8 cellular contexts compared by ENCODE assay signal in the genomic region with DNA sequence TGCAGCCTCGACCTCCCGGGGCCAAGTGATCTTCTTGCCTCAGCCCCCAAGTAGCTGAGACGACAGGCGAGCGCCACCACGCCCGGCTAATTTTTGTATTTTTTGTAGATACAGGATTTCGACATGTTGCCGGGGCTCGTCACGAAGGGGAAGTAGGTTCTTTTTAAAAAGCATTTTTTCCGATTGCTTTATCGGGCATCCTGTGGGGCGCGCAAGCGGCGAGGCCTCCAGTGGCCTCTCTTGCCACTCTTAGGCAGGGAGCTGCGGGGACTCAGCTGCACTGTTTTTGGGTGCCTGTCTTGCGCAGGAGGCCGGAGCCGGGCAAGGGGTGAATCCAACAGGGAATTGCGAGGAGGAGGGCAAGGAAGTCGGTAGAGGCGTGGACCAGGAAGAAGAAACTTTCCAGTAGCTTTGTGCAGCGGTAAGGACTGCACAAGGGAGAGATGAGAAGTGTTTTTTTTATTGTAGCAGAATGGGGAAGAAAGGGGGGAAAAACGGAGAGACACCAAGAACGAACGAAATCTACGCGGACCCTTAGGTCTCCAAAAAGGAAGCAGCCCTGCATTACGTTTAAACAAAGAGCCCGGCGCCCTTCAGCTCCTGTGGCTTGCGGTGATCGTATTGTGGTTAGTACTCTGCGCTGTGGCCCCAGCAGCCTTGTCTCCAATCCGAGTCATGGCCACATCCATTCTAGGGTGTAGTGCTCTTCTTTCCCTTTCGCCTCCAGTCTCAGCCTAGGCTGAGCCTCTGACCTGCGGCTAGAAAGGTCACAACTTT.
DNase-seq lines count a peak whose midpoint lies in the region; ATAC-seq and TF ChIP-seq lines count a peak whose summit lies in the region.

No MANE protein-coding gene starts in this region.

- TF ChIP-seq CTCF in GM12865 (IDR thresholded peaks at IDR 0.05; ENCODE audit: insufficient read depth, low read depth, low read length, missing control alignments), result no peak
- TF ChIP-seq CTCF in fibroblast of villous mesenchyme (IDR thresholded peaks at IDR 0.05; ENCODE audit: insufficient read depth, low read depth, low read length), result no peak

- ATAC-seq in HG03565 (IDR thresholded peaks at IDR 0.05; ENCODE audit: unreplicated experiment) (peak; percentile 45), GM19328 (IDR thresholded peaks at IDR 0.05; ENCODE audit: unreplicated experiment) (no peak)

- H3K4me3 ChIP-seq in GM12865 (ENCODE audit: low read depth, low read length) (peak overlapping the region; percentile 33), fibroblast of villous mesenchyme (ENCODE audit: low read depth, low read length) (peak overlapping the region; percentile 30)

- DNase-seq in GM12865 (ENCODE audit: low read depth) (peak; percentile 76), fibroblast of villous mesenchyme (ENCODE audit: low read depth) (peak; percentile 4), NAMALWA (ENCODE audit: low spot score) (no peak), NCI-H526 (lab: John Stamatoyannopoulos, UW) (no peak)
- peak; percentile 52 for DNase-seq in activated CD8-positive, alpha-beta memory T cell treated with anti-CD3 and anti-CD28 coated beads, Interleukin-2, amount 50 U/mL, for 4 hours
- DNase-seq in stimulated activated CD4-positive, alpha-beta T cell treated with anti-CD3 and anti-CD28 coated beads, Interleukin-15, amount 100 ng/mL, for 24 hours, result peak; percentile 81

Comparison
In these comparisons a context has a peak if more than half of its experiments do, and no peak if none do; other contexts are left out.
1. DNase-seq: peak in GM12865 (single experiment), activated CD8-positive, alpha-beta memory T cell treated with anti-CD3 and anti-CD28 coated beads, Interleukin-2, amount 50 U/mL, for 4 hours (single experiment), fibroblast of villous mesenchyme (single experiment) and stimulated activated CD4-positive, alpha-beta T cell treated with anti-CD3 and anti-CD28 coated beads, Interleukin-15, amount 100 ng/mL, for 24 hours (single experiment); none in NAMALWA (single experiment) and NCI-H526 (0 of 2).